Comparison of ENCODE assay signal across 22 cellular contexts in the genomic region with DNA sequence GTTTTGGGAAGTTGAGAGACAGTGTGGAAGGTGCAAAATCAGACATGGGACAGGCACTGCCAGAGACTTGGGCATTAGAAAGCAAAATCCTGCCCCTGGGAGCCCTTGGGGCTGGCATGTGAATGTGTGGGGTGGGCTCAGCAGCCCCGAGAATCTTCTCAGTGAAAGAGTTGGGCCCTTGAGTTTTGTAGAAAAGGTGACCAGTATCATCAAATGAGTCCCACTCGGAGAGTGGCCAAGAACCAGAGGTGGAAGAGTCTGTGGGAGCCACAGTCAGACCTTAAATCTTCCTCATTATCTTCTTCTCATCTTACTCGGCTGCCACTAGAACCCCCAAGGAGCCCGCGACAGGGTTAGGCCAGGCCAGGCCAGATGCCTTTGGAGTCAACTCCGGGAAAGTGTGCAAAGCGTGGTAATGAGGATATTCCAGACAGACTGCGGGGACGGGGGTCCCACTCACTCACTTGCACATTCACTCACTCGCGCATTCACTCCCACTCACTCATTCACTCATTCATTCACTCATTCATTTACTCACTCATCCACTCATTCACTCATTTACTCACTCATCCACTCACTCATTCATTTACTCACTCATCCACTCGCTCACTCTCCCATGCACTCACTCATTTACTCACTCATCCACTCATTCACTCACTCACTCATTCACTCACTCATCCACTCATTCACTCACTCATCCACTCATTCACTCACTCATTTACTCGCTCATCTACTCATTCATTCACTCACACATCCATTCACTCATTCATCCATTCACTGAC.
DNase-seq lines count a peak whose midpoint lies in the region; ATAC-seq, FAIRE-seq and TF ChIP-seq lines count a peak whose summit lies in the region.
"Had no signal": no experiment of that assay in that cellular context is flagged by ENCODE, and none has a peak within 500 bp of the region (broad histone marks: within the 10 kb centered on the region; RNA-seq: fewer than 3 reads in every experiment).

No MANE protein-coding gene starts in this region.

- no peak overlapping the region for H4K8ac ChIP-seq in H1 (ENCODE audit: extremely low read depth, insufficient read depth, low read length)

- H3K56ac ChIP-seq in H1 (replicated peaks; ENCODE audit: insufficient read length, low read depth, low read length): peak overlapping the region; percentile 55

- H3K79me2 ChIP-seq in OCI-LY1 (ENCODE audit: insufficient read depth, low read length) (no peaks in the 10 kb centered on the region), H1 (ENCODE audit: control insufficient read depth in 1 of 2, insufficient read depth in 2 of 2, low read length in 2 of 2) (no peaks in the 10 kb centered on the region; a peak in 1 of 4 replicates)

- H2AFZ ChIP-seq in OCI-LY1 (ENCODE audit: low read length): no peak overlapping the region
- no peak overlapping the region for H2AFZ ChIP-seq in H1 (ENCODE audit: low read length)

- H3K23me2 ChIP-seq in H1 (ENCODE audit: low read depth, low read length): peaks cover 16% of the 10 kb centered on the region

- POLR2A ChIA-PET in H1 (lab: Charles Lee; ENCODE audit: partially characterized antibody): no interaction called here

- no peak overlapping the region for H3K23ac ChIP-seq in H1 (ENCODE audit: insufficient read length)

- H2AK5ac ChIP-seq in H1 (ENCODE audit: low read depth, low read length): no peak overlapping the region

- no peak for ATAC-seq in activated T-cell treated with anti-CD3 and anti-CD28 coated beads, Interleukin-2, amount 50 U/mL, for 72 hours (replicated peaks in 1 of 2)
- ATAC-seq: right lobe of liver; stimulated activated memory B cell treated with anti-CD40 and anti-IgM and Interleukin-4, amounts not matched to agents 10 μg/mL and 1 μg/mL and 100 μg/mL, for 72 hours had no signal

- TF ChIP-seq CTCF in OCI-LY1 (IDR thresholded peaks at IDR 0.05; ENCODE audit: low read length): no peak
- TF ChIP-seq CTCF in H1 (IDR thresholded peaks at IDR 0.05; ENCODE audit: control extremely low read depth in 1 of 3, insufficient read depth in 1 of 3, low read depth in 1 of 3, low read length in 3 of 3): no peak
- TF ChIP-seq CTCF in suprapubic skin (IDR thresholded peaks at IDR 0.05): no peak
- no peak for TF ChIP-seq CTCF in progenitor cell of endocrine pancreas (IDR thresholded peaks at IDR 0.05; ENCODE audit: unreplicated experiment)

- H2BK12ac ChIP-seq in H1 (ENCODE audit: low read depth, low read length): no peak overlapping the region

- no peak overlapping the region for H2BK15ac ChIP-seq in H1 (ENCODE audit: low read length)

- H4K5ac ChIP-seq in H1 (ENCODE audit: insufficient read length, low read depth, low read length): no peak overlapping the region

- H3K27ac Mint-ChIP-seq in activated T-cell treated with anti-CD3 and anti-CD28 coated beads, Interleukin-2, amount 50 U/mL, for 72 hours: no peak overlapping the region
- no peak overlapping the region for H3K27ac Mint-ChIP-seq in progenitor cell of endocrine pancreas
- H3K27ac Mint-ChIP-seq: brain; CD4-positive, alpha-beta T cell; endodermal cell; stimulated activated memory B cell treated with anti-CD40 and anti-IgM and Interleukin-4, amounts not matched to agents 10 μg/mL and 1 μg/mL and 100 μg/mL, for 72 hours had no signal

- H4K91ac ChIP-seq in H1 (replicated peaks; ENCODE audit: insufficient read length, low read length): no peak overlapping the region

- H3K9me3 ChIP-seq in OCI-LY1 (ENCODE audit: low read length) (peaks cover 11% of the 10 kb centered on the region), H1 (ENCODE audit: insufficient read depth in 2 of 2, low read depth in 1 of 2, low read length in 1 of 2) (peaks cover 6 to 9% of the 10 kb centered on the region in 2 experiments), suprapubic skin (peaks cover 9% of the 10 kb centered on the region)
- H3K9me3 ChIP-seq: colonic mucosa, thyroid gland had no signal

- WGBS in H1 (ENCODE audit: extremely low coverage in 1 of 2, insufficient coverage in 1 of 2, insufficient read length in 1 of 2, insufficient replicate concordance in 2 of 2, low coverage in 1 of 2, low lambda C conversion rate in 2 of 2, missing lambda C conversion rate in 1 of 2), 2 experiments: 89 to 100% methylated on average over 2 to 13 of the region's 13 CpGs
- 87% methylated on average over 13 of the region's 13 CpGs for WGBS in suprapubic skin

- peaks cover 30% of the 10 kb centered on the region for H3K36me3 ChIP-seq in OCI-LY1 (ENCODE audit: insufficient read depth, low read length)
- no peaks in the 10 kb centered on the region for H3K36me3 ChIP-seq in H1 (ENCODE audit: control insufficient read depth in 2 of 4, insufficient read depth in 4 of 4, low read length in 3 of 4)
- no peaks in the 10 kb centered on the region for H3K36me3 ChIP-seq in suprapubic skin
- H3K36me3 ChIP-seq: colonic mucosa, right lobe of liver, thyroid gland had no signal

- TF ChIP-seq RAD21 in H1 (IDR thresholded peaks at IDR 0.05 in 1 of 2, conservative IDR thresholded peaks at IDR 0.05 in 1 of 2; ENCODE audit: low read depth in 2 of 2, low read length in 2 of 2): no peak

- no peaks in the 10 kb centered on the region for H3F3A ChIP-seq in OCI-LY1 (ENCODE audit: insufficient read depth, low read length)

- no peak overlapping the region for H2BK120ac ChIP-seq in H1 (replicated peaks; ENCODE audit: low read depth, low read length)

- no peaks in the 10 kb centered on the region for H3K9me2 ChIP-seq in OCI-LY1 (ENCODE audit: low read depth, low read length)

- H2BK5ac ChIP-seq in H1 (ENCODE audit: low read depth, low read length): no peak overlapping the region

- TF ChIP-seq POLR2A in H1 (IDR thresholded peaks at IDR 0.05; ENCODE audit: control extremely low read depth in 1 of 2, low read depth in 2 of 2, low read length in 2 of 2): no peak
- TF ChIP-seq POLR2A in suprapubic skin (IDR thresholded peaks at IDR 0.05): no peak

- H3K27me3 ChIP-seq in OCI-LY1 (ENCODE audit: insufficient read depth, low read length) (no peaks in the 10 kb centered on the region), H1 (replicated peaks in 1 of 4; ENCODE audit: control insufficient read depth in 3 of 4, extremely low read depth in 1 of 4, insufficient read depth in 3 of 4, low read length in 3 of 4) (no peaks in the 10 kb centered on the region), suprapubic skin (no peaks in the 10 kb centered on the region)
- H3K27me3 ChIP-seq: colonic mucosa, right lobe of liver, thyroid gland had no signal

- no peak overlapping the region for H3K4me3 Mint-ChIP-seq in activated T-cell treated with anti-CD3 and anti-CD28 coated beads, Interleukin-2, amount 50 U/mL, for 72 hours
- no peak overlapping the region for H3K4me3 Mint-ChIP-seq in progenitor cell of endocrine pancreas (ENCODE audit: low read depth)
- H3K4me3 Mint-ChIP-seq: brain; CD4-positive, alpha-beta T cell; endodermal cell; stimulated activated memory B cell treated with anti-CD40 and anti-IgM and Interleukin-4, amounts not matched to agents 10 μg/mL and 1 μg/mL and 100 μg/mL, for 72 hours had no signal

- TF ChIP-seq EP300 in H1 (IDR thresholded peaks at IDR 0.05; ENCODE audit: borderline replicate concordance in 1 of 2, low read depth in 2 of 2, low read length in 2 of 2): no peak
- TF ChIP-seq EP300 in suprapubic skin (IDR thresholded peaks at IDR 0.05): no peak

- H3K27ac ChIP-seq in OCI-LY1 (ENCODE audit: low read depth, low read length, poor library complexity, severe bottlenecking): peak overlapping the region; percentile 78
- H3K27ac ChIP-seq in H1 (ENCODE audit: low read depth, low read length): no peak overlapping the region
- no peak overlapping the region for H3K27ac ChIP-seq in suprapubic skin
- H3K27ac ChIP-seq: colonic mucosa, right lobe of liver, thyroid gland had no signal

- no peak for FAIRE-seq in H1 (lab: Jason Lieb, UNC)
- FAIRE-seq: GM19239 had no signal

- DNase-seq in activated T-cell treated with anti-CD3 and anti-CD28 coated beads, Interleukin-2, amount 50 U/mL, for 48 hours: peak; percentile 20 to 22
- DNase-seq in activated T-cell treated with anti-CD3 and anti-CD28 coated beads, Interleukin-2, amount 50 U/mL, for 72 hours: no peak
- no peak for DNase-seq in H1 (ENCODE audit: low read depth in 1 of 2, low spot score in 2 of 2)
- peak; percentile 25 to 52 for DNase-seq in suprapubic skin (ENCODE audit: low spot score in 2 of 2)
- DNase-seq in NCI-H2196 (lab: John Stamatoyannopoulos, UW; ENCODE audit: unreplicated experiment): no peak
- DNase-seq in SW480 (ENCODE audit: low spot score): no peak
- no peak for DNase-seq in progenitor cell of endocrine pancreas (ENCODE audit: low spot score, unreplicated experiment)
- DNase-seq: activated CD4-positive, alpha-beta T cell treated with anti-CD3 and anti-CD28 coated beads for 1 hour; colonic mucosa; endodermal cell; Karpas-422; naive B cell; NCI-H1048; NCI-H2081 treated with DMSO at 0.1 percent for 48 hours; NCI-H524 treated with DMSO at 0.1 percent for 48 hours; right lobe of liver; thyroid gland had no signal

- H3K4ac ChIP-seq in H1 (replicated peaks; ENCODE audit: insufficient read length, low read depth, low read length): no peak overlapping the region

- CTCF ChIA-PET in H1 (lab: Charles Lee; ENCODE audit: partially characterized antibody): no interaction called here

- H3K4me2 ChIP-seq in OCI-LY1 (ENCODE audit: low read length) (no peak overlapping the region), H1 (ENCODE audit: insufficient read depth in 1 of 2, low read depth in 2 of 2, low read length in 2 of 2) (no peak overlapping the region)

- H3K36me3 Mint-ChIP-seq in activated T-cell treated with anti-CD3 and anti-CD28 coated beads, Interleukin-2, amount 50 U/mL, for 72 hours (ENCODE audit: insufficient read depth in 2 of 2): peaks cover 11 to 20% of the 10 kb centered on the region in 2 donors
- H3K36me3 Mint-ChIP-seq in progenitor cell of endocrine pancreas (ENCODE audit: insufficient read depth): peaks cover 3% of the 10 kb centered on the region
- H3K36me3 Mint-ChIP-seq: brain had no signal

- H3K14ac ChIP-seq in H1 (ENCODE audit: insufficient read length): no peak overlapping the region

- H3K4me1 ChIP-seq in OCI-LY1 (ENCODE audit: insufficient read depth, low read length, severe bottlenecking): peaks cover 22% of the 10 kb centered on the region
- no peaks in the 10 kb centered on the region for H3K4me1 ChIP-seq in H1 (replicated peaks in 1 of 4; ENCODE audit: control insufficient read depth in 3 of 4, insufficient read depth in 4 of 4, low read length in 3 of 4)
- H3K4me1 ChIP-seq in suprapubic skin: no peaks in the 10 kb centered on the region
- H3K4me1 ChIP-seq: colonic mucosa, right lobe of liver, thyroid gland had no signal

- no peak overlapping the region for H3K18ac ChIP-seq in H1 (ENCODE audit: extremely low read depth, low read length)

- H3K4me3 ChIP-seq in OCI-LY1 (ENCODE audit: low read depth, low read length, poor library complexity, severe bottlenecking): no peak overlapping the region
- no peak overlapping the region for H3K4me3 ChIP-seq in H1 (ENCODE audit: extremely low read depth in 1 of 4, insufficient read depth in 2 of 4, low read depth in 3 of 4, low read length in 4 of 4)
- no peak overlapping the region for H3K4me3 ChIP-seq in suprapubic skin
- H3K4me3 ChIP-seq: colonic mucosa, right lobe of liver, thyroid gland had no signal

- H4K20me1 ChIP-seq in OCI-LY1 (ENCODE audit: insufficient read depth, low read length) (no peaks in the 10 kb centered on the region), H1 (replicated peaks in 1 of 2; ENCODE audit: control insufficient read depth in 1 of 2, insufficient read depth in 2 of 2, low read length in 2 of 2) (peaks cover 0 to 5% of the 10 kb centered on the region in 2 experiments)

- H3K79me1 ChIP-seq in H1 (ENCODE audit: low read depth, low read length): no peaks in the 10 kb centered on the region; the same call in 1 of the 2 replicates

- H3K9me3 Mint-ChIP-seq in activated T-cell treated with anti-CD3 and anti-CD28 coated beads, Interleukin-2, amount 50 U/mL, for 72 hours: peaks cover 2 to 5% of the 10 kb centered on the region in 2 donors
- peaks cover 15% of the 10 kb centered on the region for H3K9me3 Mint-ChIP-seq in progenitor cell of endocrine pancreas (ENCODE audit: low read depth)

- no peaks in the 10 kb centered on the region for H3K27me3 Mint-ChIP-seq in activated T-cell treated with anti-CD3 and anti-CD28 coated beads, Interleukin-2, amount 50 U/mL, for 72 hours (ENCODE audit: low read depth)
- H3K27me3 Mint-ChIP-seq in progenitor cell of endocrine pancreas: no peaks in the 10 kb centered on the region
- H3K27me3 Mint-ChIP-seq: brain; CD4-positive, alpha-beta T cell; naive B cell; stimulated activated memory B cell treated with anti-CD40 and anti-IgM and Interleukin-4, amounts not matched to agents 10 μg/mL and 1 μg/mL and 100 μg/mL, for 72 hours had no signal

- no peak overlapping the region for H2BK20ac ChIP-seq in H1 (ENCODE audit: low read length)

- no peak overlapping the region for H3K9ac ChIP-seq in OCI-LY1 (ENCODE audit: low read length)
- H3K9ac ChIP-seq in H1 (replicated peaks in 1 of 4; ENCODE audit: extremely low read depth in 1 of 4, low read depth in 3 of 4, low read length in 3 of 4): no peak overlapping the region

- peaks cover 22% of the 10 kb centered on the region for H3K4me1 Mint-ChIP-seq in activated T-cell treated with anti-CD3 and anti-CD28 coated beads, Interleukin-2, amount 50 U/mL, for 72 hours (ENCODE audit: low read depth)
- H3K4me1 Mint-ChIP-seq in progenitor cell of endocrine pancreas (ENCODE audit: low read depth): no peaks in the 10 kb centered on the region
- H3K4me1 Mint-ChIP-seq: brain had no signal

Comparison
In these comparisons a context has a peak if more than half of its experiments do, and no peak if none do; other contexts are left out.
1. DNase-seq: peak in activated T-cell treated with anti-CD3 and anti-CD28 coated beads, Interleukin-2, amount 50 U/mL, for 48 hours (2 of 2) and suprapubic skin (2 of 2); none in activated T-cell treated with anti-CD3 and anti-CD28 coated beads, Interleukin-2, amount 50 U/mL, for 72 hours (0 of 2), H1 (0 of 2), NCI-H2196 (single experiment), SW480 (single experiment) and progenitor cell of endocrine pancreas (single experiment).